ENCODE assay signal across 18 cellular contexts in genomic region chr11:951507-951906, GRCh38. TPM values are rescaled to one million over a fixed set of nuclear protein-coding genes. Genes with fewer than 3 reads are reported as not detected.
DNase-seq lines count a peak whose midpoint lies in the region; ATAC-seq and TF ChIP-seq lines count a peak whose summit lies in the region.
"Had no signal": no experiment of that assay in that cellular context is flagged by ENCODE, and none has a peak within 500 bp of the region (broad histone marks: within the 10 kb centered on the region; RNA-seq: fewer than 3 reads in every experiment).

No MANE protein-coding gene starts in this region.

- H3K27me3 ChIP-seq in left lung (no peaks in the 10 kb centered on the region), ovary (no peaks in the 10 kb centered on the region)
- H3K27me3 ChIP-seq: BE2C, SJCRH30 had no signal

- no peak for TF ChIP-seq CTCF in VCaP (conservative IDR thresholded peaks at IDR 0.05)
- no peak for TF ChIP-seq CTCF in left lung (IDR thresholded peaks at IDR 0.05)
- no peak for TF ChIP-seq CTCF in nephron (IDR thresholded peaks at IDR 0.05; ENCODE audit: unreplicated experiment in 3 of 3)
- no peak for TF ChIP-seq CTCF in type B pancreatic cell (conservative IDR thresholded peaks at IDR 0.05)
- TF ChIP-seq CTCF in ovary (IDR thresholded peaks at IDR 0.05): no peak

- H3K27ac ChIP-seq in VCaP (peak overlapping the region; percentile 89), left lung (peak overlapping the region; percentile 21 to 57), ovary (no peak overlapping the region)
- H3K27ac ChIP-seq: KMS-11, PC-9, SJCRH30 had no signal

- WGBS in ovary, 3 donors: 93 to 97% (median 95%) methylated on average over 9 of the region's 9 CpGs

- H3K4me1 ChIP-seq in left lung (peaks cover 0 to 34% of the 10 kb centered on the region in 2 donors), ovary (ENCODE audit: insufficient read depth) (no peaks in the 10 kb centered on the region)
- H3K4me1 ChIP-seq: BE2C had no signal

- H3K27me3 Mint-ChIP-seq in nephron (ENCODE audit: low read depth) (no peaks in the 10 kb centered on the region), type B pancreatic cell (no peaks in the 10 kb centered on the region)
- H3K27me3 Mint-ChIP-seq: CD4-positive, CD25-positive, alpha-beta regulatory T cell had no signal

- TF ChIP-seq POLR2A in ovary (IDR thresholded peaks at IDR 0.05): no peak

- H3K36me3 ChIP-seq in left lung (peaks cover 0 to 24% of the 10 kb centered on the region in 2 donors), ovary (no peaks in the 10 kb centered on the region)

- H3K27ac Mint-ChIP-seq in nephron (peak overlapping the region; percentile 90 to 95 (median 92)), type B pancreatic cell (peak overlapping the region; percentile 79)

- H3K36me3 Mint-ChIP-seq in nephron (ENCODE audit: low read depth) (peaks cover 48% of the 10 kb centered on the region), type B pancreatic cell (peaks cover 18% of the 10 kb centered on the region)

- H3K9me3 ChIP-seq in left lung (peaks cover 0 to 15% of the 10 kb centered on the region in 2 donors), ovary (no peaks in the 10 kb centered on the region)
- H3K9me3 ChIP-seq: BE2C had no signal

- TF ChIP-seq EP300 in ovary (IDR thresholded peaks at IDR 0.05): no peak

- H3K4me3 Mint-ChIP-seq in nephron (no peak overlapping the region), type B pancreatic cell (no peak overlapping the region)
- H3K4me3 Mint-ChIP-seq: CD4-positive, CD25-positive, alpha-beta regulatory T cell had no signal

- H3K9me3 Mint-ChIP-seq in nephron (peaks cover 13% of the 10 kb centered on the region), type B pancreatic cell (no peaks in the 10 kb centered on the region)

- intact Hi-C loops in left lung (cut with DNase I): no loop called here
- intact Hi-C loops in ovary (cut with DNase I): no loop called here

- H3K4me3 ChIP-seq in left lung (no peak overlapping the region), ovary (no peak overlapping the region)
- H3K4me3 ChIP-seq: PC-9, SJCRH30 had no signal

- DNase-seq in left lung (no peak), type B pancreatic cell (ENCODE audit: extremely low spot score, unreplicated experiment) (no peak), ovary (no peak), GOT3 (lab: John Stamatoyannopoulos, UW) (no peak)
- no peak for DNase-seq in stimulated activated CD4-positive, alpha-beta T cell treated with anti-CD3 and anti-CD28 coated beads, Interleukin-2, amount 100 ng/mL, for 48 hours
- DNase-seq: BE2C; CD4-positive, CD25-positive, alpha-beta regulatory T cell; COR-L47; HCEC 1CT; MV-4-11; NCI-H187; NCI-H2227 treated with DMSO at 0.1 percent for 48 hours; NCI-H524; PC-9; SJCRH30 had no signal

- H3K4me1 Mint-ChIP-seq in nephron: peaks cover 32% of the 10 kb centered on the region
- peaks cover 32% of the 10 kb centered on the region for H3K4me1 Mint-ChIP-seq in type B pancreatic cell (ENCODE audit: unreplicated experiment)

- ATAC-seq in left lung: no peak

RNA-seq across cellular contexts. Expression of gene AP2A2, which starts 25.8 kb away (rescaled TPM):
- total RNA-seq in left lung (10 to 100 TPM; 97.1 to 98.4 TPM), type B pancreatic cell (ENCODE audit: low replicate concordance) (82.6 and 109 TPM in 2 replicates), ovary (10 to 100 TPM; 27.7 to 80.1 (median 54.0) TPM)
- 100 to 1,000 TPM in 1 of 2 donors, 10 to 100 TPM in 1; 31.1 to 151 TPM for polyA plus RNA-seq in ovary

RNA-seq across cellular contexts. Expression of gene CHID1, which starts 40.9 kb away (rescaled TPM):
- total RNA-seq in left lung (10 to 100 TPM; 92.7 to 94.2 TPM), type B pancreatic cell (ENCODE audit: low replicate concordance) (98.9 and 100 TPM in 2 replicates), ovary (10 to 100 TPM; 62.2 to 90.7 (median 75.7) TPM)
- polyA plus RNA-seq in ovary: 10 to 100 TPM; 41.0 to 68.1 TPM

Comparison
In these comparisons a context has a peak if more than half of its experiments do, and no peak if none do; other contexts are left out.
1. H3K27ac ChIP-seq: peak in VCaP (single experiment) and left lung (2 of 2); none in ovary (0 of 2).